8 cellular contexts compared by ENCODE assay signal in the genomic region with DNA sequence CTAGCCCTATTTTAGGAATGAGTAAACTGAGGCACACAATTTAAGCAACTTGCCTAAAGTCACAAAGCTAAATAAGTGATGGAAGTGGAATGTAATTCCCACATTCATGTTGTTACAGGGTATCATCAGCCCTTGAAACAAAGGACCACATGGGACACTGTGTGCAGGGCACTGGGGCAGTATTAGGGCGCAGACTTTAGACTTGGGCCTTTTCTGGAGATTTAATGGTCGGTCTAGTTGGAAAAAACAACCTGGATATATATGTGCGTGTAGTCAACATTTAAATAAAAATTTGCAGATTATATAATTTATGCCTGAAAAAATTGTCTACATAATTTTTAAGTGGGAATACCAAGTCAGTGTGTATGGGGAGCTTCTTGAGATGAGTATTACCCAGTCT. TPM values are rescaled to one million over a fixed set of nuclear protein-coding genes. Genes with fewer than 3 reads are reported as not detected.
A peak's percentile ranks its signal among the peaks of the same experiment; 100 is the strongest.
DNase-seq lines count a peak whose midpoint lies in the region; ATAC-seq and TF ChIP-seq lines count a peak whose summit lies in the region.

No MANE protein-coding gene starts in this region.

- BruUV-seq in A673 (replicated peaks; lab: Mats Ljungman, UMichigan), result no TSS peak

- H3K4me1 Mint-ChIP-seq in mesothelial cell of epicardium, result peaks cover 20% of the 10 kb centered on the region

- peaks cover 8% of the 10 kb centered on the region for H3K36me3 ChIP-seq in A673 (ENCODE audit: insufficient read depth, low read length, poor library complexity, severe bottlenecking)

- peak overlapping the region; percentile 90 for H3K4me3 Mint-ChIP-seq in mesothelial cell of epicardium

- intact Hi-C loops in A673 (cut with micrococcal nuclease; ENCODE audit: unreplicated experiment), result no loop called here

- peaks cover 12% of the 10 kb centered on the region for H3K9me3 Mint-ChIP-seq in mesothelial cell of epicardium

- TF ChIP-seq CTCF in A673 (conservative IDR thresholded peaks at IDR 0.05; ENCODE audit: low read depth, low read length) (no peak), astrocyte of the spinal cord (IDR thresholded peaks at IDR 0.05; ENCODE audit: low read depth, low read length) (no peak), mesothelial cell of epicardium (IDR thresholded peaks at IDR 0.05; ENCODE audit: unreplicated experiment) (no peak)

- in situ Hi-C loops in astrocyte of the spinal cord (cut with HindIII; ENCODE audit: low sequenced_read_pairs), result no loop called here

- H3K9me3 ChIP-seq in A673 (ENCODE audit: low read depth, low read length, poor library complexity, severe bottlenecking), result peaks cover 11% of the 10 kb centered on the region

- peak; percentile 31 for DNase-seq in A673 (ENCODE audit: low spot score)
- DNase-seq in HT-29 (ENCODE audit: low spot score), result peak; percentile 48
- peak; percentile 19 for DNase-seq in astrocyte of the spinal cord (ENCODE audit: low read depth, low spot score)
- DNase-seq in mesothelial cell of epicardium (ENCODE audit: low spot score in 2 of 2, unreplicated experiment in 2 of 2), result no peak
- DNase-seq in NCI-H1048 (lab: John Stamatoyannopoulos, UW), result no peak

- CTCF ChIA-PET in A673 (lab: Charles Lee), result no interaction called here

- POLR2A ChIA-PET in A673 (lab: Charles Lee; ENCODE audit: low non-redundant PET), result no interaction called here

- ATAC-seq in HG03039 (IDR thresholded peaks at IDR 0.05; ENCODE audit: unreplicated experiment), result no peak
- no peak for ATAC-seq in HG03521 (IDR thresholded peaks at IDR 0.05; ENCODE audit: unreplicated experiment)
- ATAC-seq in GM21423 (IDR thresholded peaks at IDR 0.05; ENCODE audit: unreplicated experiment), result no peak

- H3K27ac Mint-ChIP-seq in mesothelial cell of epicardium, result peak overlapping the region; percentile 97

- peak overlapping the region; percentile 94 for H3K27ac ChIP-seq in A673 (ENCODE audit: low read depth, low read length, poor library complexity, severe bottlenecking)

- H3K36me3 Mint-ChIP-seq in mesothelial cell of epicardium, result peaks cover 13% of the 10 kb centered on the region

- H3K4me1 ChIP-seq in A673 (ENCODE audit: insufficient read depth, low read length, poor library complexity, severe bottlenecking), result no peaks in the 10 kb centered on the region

- no peaks in the 10 kb centered on the region for H3K27me3 Mint-ChIP-seq in mesothelial cell of epicardium (ENCODE audit: low read depth)

- no peaks in the 10 kb centered on the region for H3K27me3 ChIP-seq in A673 (replicated peaks; ENCODE audit: insufficient read depth, low read depth, low read length, poor library complexity)

- H3K4me3 ChIP-seq in A673 (ENCODE audit: low read depth, low read length, poor library complexity, severe bottlenecking), result peak overlapping the region; percentile 86
- H3K4me3 ChIP-seq in astrocyte of the spinal cord (ENCODE audit: low read depth, low read length), result peak overlapping the region; percentile 95

RNA-seq across cellular contexts. Expression of a gene that starts 1.5 kb away (rescaled TPM):
- total RNA-seq in A673 (2021), result 201 and 224 TPM in 2 replicates
- total RNA-seq in HT-29 (2014; rRNA removed; shearing (Covaris generic)), result 113 and 130 TPM in 2 replicates
- total RNA-seq in mesothelial cell of epicardium, result 164 to 168 TPM (median 165 TPM) in 3 replicates

RNA-seq across cellular contexts. Expression of a gene that starts 5.1 kb away (rescaled TPM):
- total RNA-seq in A673 (2021) (not detected in 2 replicates), mesothelial cell of epicardium (0.54 TPM in 1 of 3 replicates, not detected in the others)
- not detected in 2 replicates for total RNA-seq in HT-29 (2014; rRNA removed; shearing (Covaris generic))

RNA-seq across cellular contexts. Expression of a gene that starts 48.1 kb away (rescaled TPM):
- total RNA-seq in A673 (2021), result 0.24 TPM in 1 of 2 replicates, not detected in the other
- not detected in 2 replicates for total RNA-seq in HT-29 (2014; rRNA removed; shearing (Covaris generic))
- not detected in 3 replicates for total RNA-seq in mesothelial cell of epicardium

Comparison
In these comparisons a context has a peak if more than half of its experiments do, and no peak if none do; other contexts are left out.
1. DNase-seq: peak in A673 (single experiment), HT-29 (single experiment) and astrocyte of the spinal cord (single experiment); none in mesothelial cell of epicardium (0 of 2) and NCI-H1048 (single experiment).